ENCODE assay signal across 22 cellular contexts in genomic region chr21:17576080-17576835, GRCh38. TPM values are rescaled to one million over a fixed set of nuclear protein-coding genes. Genes with fewer than 3 reads are reported as not detected.
A peak's percentile ranks its signal among the peaks of the same experiment; 100 is the strongest.
DNase-seq lines count a peak whose midpoint lies in the region; ATAC-seq, FAIRE-seq and TF ChIP-seq lines count a peak whose summit lies in the region.
"Had no signal": no experiment of that assay in that cellular context is flagged by ENCODE, and none has a peak within 500 bp of the region (broad histone marks: within the 10 kb centered on the region; RNA-seq: fewer than 3 reads in every experiment).

No MANE protein-coding gene starts in this region.

- no peak overlapping the region for H3K4me3 ChIP-seq in astrocyte of the spinal cord (ENCODE audit: low read depth, low read length)
- no peak overlapping the region for H3K4me3 ChIP-seq in vagina
- H3K4me3 ChIP-seq: BLaER1, breast epithelium, psoas muscle, SJSA1 had no signal

- ATAC-seq in GM21423 (IDR thresholded peaks at IDR 0.05; ENCODE audit: unreplicated experiment), result no peak
- no peak for ATAC-seq in HG03095 (IDR thresholded peaks at IDR 0.05; ENCODE audit: unreplicated experiment)
- ATAC-seq: activated CD4-positive, alpha-beta T cell treated with anti-CD3 and anti-CD28 coated beads for 36 hours; effector memory CD8-positive, alpha-beta T cell; foreskin keratinocyte; psoas muscle had no signal

- FAIRE-seq in H54 (lab: Jason Lieb, UNC), result no peak
- FAIRE-seq: urothelium cell line had no signal

- TF ChIP-seq CTCF in astrocyte of the spinal cord (IDR thresholded peaks at IDR 0.05; ENCODE audit: low read depth, low read length) (no peak), vagina (IDR thresholded peaks at IDR 0.05) (no peak)

- no peak overlapping the region for H3K27ac ChIP-seq in vagina
- H3K27ac ChIP-seq: BLaER1, breast epithelium, foreskin keratinocyte, neutrophil, psoas muscle, SJSA1 had no signal

- TF ChIP-seq POLR2A in vagina (IDR thresholded peaks at IDR 0.05) (no peak), H54 (IDR thresholded peaks at IDR 0.05; ENCODE audit: low read depth, low read length) (no peak)

- DNase-seq in DMS153 (lab: John Stamatoyannopoulos, UW), result peak; percentile 81
- peak; percentile 7 for DNase-seq in NCI-H1092 (lab: John Stamatoyannopoulos, UW)
- peak; percentile 30 for DNase-seq in NCI-H446 treated with DMSO at 0.1 percent for 48 hours (lab: John Stamatoyannopoulos, UW)
- peak; percentile 3 for DNase-seq in astrocyte of the spinal cord (ENCODE audit: low read depth, low spot score)
- DNase-seq in vagina (ENCODE audit: extremely low spot score in 2 of 2), result no peak
- DNase-seq in H54 (ENCODE audit: insufficient read length, low spot score), result no peak
- DNase-seq: activated CD4-positive, alpha-beta T cell treated with anti-CD3 and anti-CD28 coated beads for 36 hours; activated T-cell treated with anti-CD3 and anti-CD28 coated beads, Interleukin-2, amount 50 U/mL, for 1 hour; COR-L47; effector memory CD8-positive, alpha-beta T cell; foreskin keratinocyte; HFFc6; mesenchymal stem cell; NCI-H187 treated with DMSO at 0.1 percent for 48 hours; psoas muscle had no signal

- H3K4me1 ChIP-seq in vagina, result peaks cover 5% of the 10 kb centered on the region
- H3K4me1 ChIP-seq: BLaER1, breast epithelium, foreskin keratinocyte, psoas muscle, SJSA1 had no signal

- no peaks in the 10 kb centered on the region for H3K9me3 ChIP-seq in vagina
- H3K9me3 ChIP-seq: BLaER1, breast epithelium, neutrophil, psoas muscle, SJSA1 had no signal

- H3K36me3 ChIP-seq in vagina, result no peaks in the 10 kb centered on the region
- H3K36me3 ChIP-seq: BLaER1, breast epithelium, neutrophil, SJSA1 had no signal

- in situ Hi-C loops in astrocyte of the spinal cord (cut with HindIII; ENCODE audit: low sequenced_read_pairs), result no loop called here

- no peaks in the 10 kb centered on the region for H3K27me3 ChIP-seq in vagina
- H3K27me3 ChIP-seq: BLaER1, breast epithelium, foreskin keratinocyte had no signal

- intact Hi-C loops in vagina (cut with DNase I), result no loop called here

RNA-seq across cellular contexts. Expression of gene BTG3, which starts 36.4 kb away (rescaled TPM):
- 70.0 TPM for total RNA-seq in vagina

Comparison
In these comparisons a context has a peak if more than half of its experiments do, and no peak if none do; other contexts are left out.
1. DNase-seq: peak in DMS153 (single experiment), NCI-H1092 (single experiment), NCI-H446 treated with DMSO at 0.1 percent for 48 hours (single experiment) and astrocyte of the spinal cord (single experiment); none in vagina (0 of 2) and H54 (single experiment).